8 cellular contexts compared by ENCODE assay signal in the genomic region with DNA sequence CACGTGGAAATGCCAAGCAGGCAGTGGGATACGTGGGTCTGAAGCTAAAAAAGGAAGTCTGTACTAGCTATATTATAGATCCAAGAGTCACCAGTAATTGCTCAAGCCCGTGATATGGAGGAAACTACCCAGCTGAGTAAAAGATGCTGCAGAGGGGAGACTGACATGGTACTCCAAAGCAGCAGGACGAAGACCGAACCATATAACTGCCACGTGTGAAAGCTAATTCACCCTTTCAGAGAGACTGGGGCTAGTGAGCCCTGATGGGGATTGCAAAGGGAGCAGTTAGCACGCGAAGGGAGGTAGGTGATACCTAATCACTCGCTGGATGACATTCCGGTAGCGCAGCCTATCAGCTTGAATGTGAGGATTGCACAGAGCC. TPM values are rescaled to one million over a fixed set of nuclear protein-coding genes. Genes with fewer than 3 reads are reported as not detected.
A peak's percentile ranks its signal among the peaks of the same experiment; 100 is the strongest.
DNase-seq lines count a peak whose midpoint lies in the region; ATAC-seq and TF ChIP-seq lines count a peak whose summit lies in the region.

No MANE protein-coding gene starts in this region.

- intact Hi-C loops in left colon (cut with DNase I, micrococcal nuclease) (no loop called here), thyroid gland (cut with DNase I) (loop anchor here (2.0 to 10.0 kb wide), 2 partner anchors 25 to 69 kb away; a partner anchor contains a TSS)

- WGBS in thyroid gland, 2 donors, result 2 to 4% methylated on average over 9 to 11 of the region's 11 CpGs

- H3K36me3 ChIP-seq in thyroid gland, result no peaks in the 10 kb centered on the region

- in situ Hi-C loops in astrocyte of the spinal cord (cut with HindIII; ENCODE audit: low sequenced_read_pairs), result no loop called here

- H3K27ac ChIP-seq in thyroid gland, result peak overlapping the region; percentile 58 to 94 (median 93)

- no peaks in the 10 kb centered on the region for H3K27me3 ChIP-seq in thyroid gland

- DNase-seq in activated CD4-positive, alpha-beta T cell treated with anti-CD3 and anti-CD28 coated beads for 1 hour, result peak; percentile 45
- no peak for DNase-seq in activated CD4-positive, alpha-beta T cell treated with anti-CD3 and anti-CD28 coated beads, Interleukin-2, amount 50 U/mL, for 1 hour
- DNase-seq in NCI-H2227 treated with DMSO at 0.1 percent for 48 hours (lab: John Stamatoyannopoulos, UW) (peak; percentile 65), astrocyte of the spinal cord (ENCODE audit: low read depth, low spot score) (no peak), left colon (no peak), thyroid gland (no peak), OCI-M1 (lab: John Stamatoyannopoulos, UW) (no peak)

- H3K9me3 ChIP-seq in thyroid gland, result no peaks in the 10 kb centered on the region

- peaks cover 8 to 17% of the 10 kb centered on the region in 2 donors for H3K4me1 ChIP-seq in thyroid gland

- H3K4me3 ChIP-seq in astrocyte of the spinal cord (ENCODE audit: low read depth, low read length), result peak overlapping the region; percentile 68
- peak overlapping the region; percentile 21 to 58 (median 43) for H3K4me3 ChIP-seq in thyroid gland (replicated peaks in 1 of 3)

- ATAC-seq in HG02759 (IDR thresholded peaks at IDR 0.05; ENCODE audit: unreplicated experiment) (peak; percentile 32), left colon (peak; percentile 16)

- TF ChIP-seq POLR2A in thyroid gland (IDR thresholded peaks at IDR 0.05), result no peak

- TF ChIP-seq CTCF in astrocyte of the spinal cord (IDR thresholded peaks at IDR 0.05; ENCODE audit: low read depth, low read length) (no peak), thyroid gland (IDR thresholded peaks at IDR 0.05) (no peak)

RNA-seq across cellular contexts. Expression of a gene that starts 0.3 kb away (rescaled TPM):
- total RNA-seq in left colon (10 to 100 TPM; 19.0 to 22.6 TPM), thyroid gland (10 to 100 TPM in 3 of 4 donors, 1 to 10 TPM in 1; 9.7 to 14.8 (median 14.0) TPM)

RNA-seq across cellular contexts. Expression of a gene that starts 0.8 kb away (rescaled TPM):
- total RNA-seq in left colon (1 to 10 TPM; 3.0 to 4.2 TPM), thyroid gland (1 to 10 TPM; 3.2 to 5.0 (median 4.1) TPM)

RNA-seq across cellular contexts. Expression of a gene that starts 16.9 kb away (rescaled TPM):
- total RNA-seq in left colon (100 to 1,000 TPM; 157 to 187 TPM), thyroid gland (under 1 TPM; 0.13 to 0.89 (median 0.50) TPM)

RNA-seq across cellular contexts. Expression of a gene that starts 24.8 kb away (rescaled TPM):
- total RNA-seq in left colon, result 10 to 100 TPM; 67.4 to 68.2 TPM
- 100 to 1,000 TPM in 1 of 4 donors, 10 to 100 TPM in 3; 65.8 to 102 (median 84.7) TPM for total RNA-seq in thyroid gland

RNA-seq across cellular contexts. Expression of a gene that starts 32.8 kb away (rescaled TPM):
- total RNA-seq in left colon (1 to 10 TPM; 5.6 to 5.7 TPM), thyroid gland (1 to 10 TPM in 2 of 4 donors, under 1 TPM in 1, not detected in 1; 0.89 to 6.2 (median 2.6) TPM)

Comparison
In these comparisons a context has a peak if more than half of its experiments do, and no peak if none do; other contexts are left out.
1. DNase-seq: peak in activated CD4-positive, alpha-beta T cell treated with anti-CD3 and anti-CD28 coated beads for 1 hour (single experiment) and NCI-H2227 treated with DMSO at 0.1 percent for 48 hours (single experiment); none in activated CD4-positive, alpha-beta T cell treated with anti-CD3 and anti-CD28 coated beads, Interleukin-2, amount 50 U/mL, for 1 hour (single experiment), astrocyte of the spinal cord (single experiment), left colon (0 of 2), thyroid gland (0 of 2) and OCI-M1 (single experiment).
2. RNA of a gene that starts 16.9 kb away (total RNA-seq): 157 to 187 TPM in left colon; 0.13 to 0.89 TPM in thyroid gland; every median in the first group is over 10 times any median in the second.